Comparison of ENCODE assay signal across 8 cellular contexts in the genomic region with DNA sequence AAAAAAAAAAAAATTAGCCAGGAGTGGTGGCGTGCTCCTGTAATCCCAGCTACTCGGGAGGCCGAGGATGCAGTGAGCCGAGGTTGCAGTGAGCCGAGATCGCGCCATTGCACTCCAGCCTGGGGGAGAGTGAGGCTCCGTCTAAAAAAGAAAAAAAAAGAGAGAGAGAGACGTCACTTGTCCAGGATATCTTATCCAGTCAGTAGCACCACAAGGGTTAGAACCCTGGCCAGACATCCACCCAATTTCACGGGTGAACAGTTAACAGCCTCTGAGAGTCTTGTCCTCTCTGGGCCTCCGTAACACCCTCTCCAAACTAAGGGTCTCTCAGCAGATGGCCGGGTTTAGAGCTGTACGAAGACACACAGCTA. TPM values are rescaled to one million over a fixed set of nuclear protein-coding genes. Genes with fewer than 3 reads are reported as not detected.
DNase-seq lines count a peak whose midpoint lies in the region; ATAC-seq and TF ChIP-seq lines count a peak whose summit lies in the region.

No MANE protein-coding gene starts in this region.

- H3K4me3 ChIP-seq in BJ (ENCODE audit: low read depth, low read length): peak overlapping the region; percentile 77

- H3K4me1 Mint-ChIP-seq in chondrocyte (ENCODE audit: low read depth): peaks cover 41% of the 10 kb centered on the region
- peaks cover 22 to 55% (median 42%) of the 10 kb centered on the region in 4 donors for H3K4me1 Mint-ChIP-seq in naive thymus-derived CD8-positive, alpha-beta T cell

- DNase-seq in BJ (ENCODE audit: low read depth): no peak
- DNase-seq in chondrocyte (ENCODE audit: low spot score): no peak
- DNase-seq in naive thymus-derived CD8-positive, alpha-beta T cell: no peak
- DNase-seq in HPDE6-E6E7 (ENCODE audit: extremely low spot score): no peak
- DNase-seq in superior temporal gyrus (ENCODE audit: extremely low spot score): no peak
- DNase-seq in stimulated activated CD4-positive, alpha-beta T cell treated with anti-CD3 and anti-CD28 coated beads, Interleukin-4, amount 100 ng/mL, for 4 hours: no peak
- DNase-seq in NCI-H82 (lab: John Stamatoyannopoulos, UW): no peak

- TF ChIP-seq CTCF in BJ (IDR thresholded peaks at IDR 0.05; ENCODE audit: insufficient read depth, low read depth, low read length) (no peak), chondrocyte (IDR thresholded peaks at IDR 0.05) (no peak)

- H3K4me3 Mint-ChIP-seq in chondrocyte (ENCODE audit: unreplicated experiment): peak overlapping the region; percentile 97
- peak overlapping the region; percentile 94 to 100 (median 97) for H3K4me3 Mint-ChIP-seq in naive thymus-derived CD8-positive, alpha-beta T cell

- H3K36me3 ChIP-seq in BJ (ENCODE audit: control insufficient read depth, insufficient read depth, low read length): peaks cover 2% of the 10 kb centered on the region; the same call in 1 of the 2 replicates

- POLR2A ChIA-PET in BJ (lab: Charles Lee): no interaction called here
- POLR2A ChIA-PET in naive thymus-derived CD8-positive, alpha-beta T cell (lab: Charles Lee): interaction anchor here (0.8 to 2.4 kb wide), 10 partner anchors 11 to 452 kb away, joined by 3 to 16 read pairs (median 4); partner anchors contain the start of genes BLOC1S3, CLASRP, RELB and TOMM40

- H3K36me3 Mint-ChIP-seq in chondrocyte (ENCODE audit: low read depth): no peaks in the 10 kb centered on the region
- peaks cover 0 to 13% (median 0%) of the 10 kb centered on the region in 3 donors for H3K36me3 Mint-ChIP-seq in naive thymus-derived CD8-positive, alpha-beta T cell

- no peaks in the 10 kb centered on the region for H3K27me3 ChIP-seq in BJ (ENCODE audit: control insufficient read depth, insufficient read depth, low read length)

- CTCF ChIA-PET in BJ (lab: Yijun Ruan, JAX): interaction anchor here (0.6 to 12.3 kb wide), 7 partner anchors 12 to 322 kb away, joined by 3 to 151 read pairs (median 3); partner anchors contain the start of genes APOE and NECTIN2

- peak; percentile 7 for ATAC-seq in HG03469 (IDR thresholded peaks at IDR 0.05; ENCODE audit: unreplicated experiment)
- ATAC-seq in naive thymus-derived CD8-positive, alpha-beta T cell: peak in 1 of 2 donors; percentile 7

- H3K27me3 Mint-ChIP-seq in chondrocyte (ENCODE audit: low read depth): no peaks in the 10 kb centered on the region
- H3K27me3 Mint-ChIP-seq in naive thymus-derived CD8-positive, alpha-beta T cell: no peaks in the 10 kb centered on the region

- H3K27ac Mint-ChIP-seq in chondrocyte (ENCODE audit: unreplicated experiment): peak overlapping the region; percentile 99
- H3K27ac Mint-ChIP-seq in naive thymus-derived CD8-positive, alpha-beta T cell: peak overlapping the region; percentile 94 to 99 (median 98)

- no peaks in the 10 kb centered on the region for H3K9me3 Mint-ChIP-seq in chondrocyte (ENCODE audit: low read depth)
- H3K9me3 Mint-ChIP-seq in naive thymus-derived CD8-positive, alpha-beta T cell: no peaks in the 10 kb centered on the region

RNA-seq across cellular contexts. Expression of gene CLPTM1, which starts 0.9 kb away (rescaled TPM):
- 65.2 and 127 TPM in 2 replicates for polyA plus RNA-seq in BJ (2011; rRNA removed)
- polyA minus RNA-seq in BJ (2011; rRNA and poly(A)+ RNA removed): 78.3 and 94.6 TPM in 2 replicates
- total RNA-seq in chondrocyte: 91.4 to 122 TPM (median 96.3 TPM) in 3 replicates
- total RNA-seq in naive thymus-derived CD8-positive, alpha-beta T cell: 10 to 100 TPM; 73.8 to 76.0 TPM
- 10 to 100 TPM; 13.2 to 20.6 (median 14.9) TPM for polyA plus RNA-seq in naive thymus-derived CD8-positive, alpha-beta T cell

RNA-seq across cellular contexts. Expression of gene APOC2, which starts 8.4 kb away (rescaled TPM):
- not detected in 2 replicates for polyA plus RNA-seq in BJ (2011; rRNA removed)
- not detected in 2 replicates for polyA minus RNA-seq in BJ (2011; rRNA and poly(A)+ RNA removed)
- not detected in 3 replicates for total RNA-seq in chondrocyte
- total RNA-seq in naive thymus-derived CD8-positive, alpha-beta T cell: not detected
- not detected for polyA plus RNA-seq in naive thymus-derived CD8-positive, alpha-beta T cell

RNA-seq across cellular contexts. Expression of gene APOC4, which starts 12.2 kb away (rescaled TPM):
- not detected in 2 replicates for polyA plus RNA-seq in BJ (2011; rRNA removed)
- polyA minus RNA-seq in BJ (2011; rRNA and poly(A)+ RNA removed): not detected in 2 replicates
- total RNA-seq in chondrocyte: not detected in 3 replicates
- not detected for total RNA-seq in naive thymus-derived CD8-positive, alpha-beta T cell
- not detected for polyA plus RNA-seq in naive thymus-derived CD8-positive, alpha-beta T cell

RNA-seq across cellular contexts. Expression of gene APOC1, which starts 39.9 kb away (rescaled TPM):
- polyA plus RNA-seq in BJ (2011; rRNA removed): 3.8 and 4.9 TPM in 2 replicates
- polyA minus RNA-seq in BJ (2011; rRNA and poly(A)+ RNA removed): 2.2 TPM in 1 of 2 replicates, not detected in the other
- total RNA-seq in chondrocyte: 2.2 to 6.9 TPM in 2 of 3 replicates, not detected in the other
- 1 to 10 TPM in 1 of 2 experiments, not detected in 1; 1.4 TPM for total RNA-seq in naive thymus-derived CD8-positive, alpha-beta T cell
- polyA plus RNA-seq in naive thymus-derived CD8-positive, alpha-beta T cell: not detected

RNA-seq across cellular contexts. Expression of gene RELB, which starts 47.0 kb away (rescaled TPM):
- 6.7 and 11.6 TPM in 2 replicates for polyA plus RNA-seq in BJ (2011; rRNA removed)
- 8.8 and 10.3 TPM in 2 replicates for polyA minus RNA-seq in BJ (2011; rRNA and poly(A)+ RNA removed)
- 7.4 to 11.0 TPM (median 9.8 TPM) in 3 replicates for total RNA-seq in chondrocyte
- total RNA-seq in naive thymus-derived CD8-positive, alpha-beta T cell: 10 to 100 TPM; 30.2 to 41.6 TPM
- polyA plus RNA-seq in naive thymus-derived CD8-positive, alpha-beta T cell: 10 to 100 TPM in 1 of 3 donors, 1 to 10 TPM in 2; 6.7 to 17.2 (median 8.3) TPM
